Comparison of ENCODE assay signal across 1 cellular context in the genomic region with DNA sequence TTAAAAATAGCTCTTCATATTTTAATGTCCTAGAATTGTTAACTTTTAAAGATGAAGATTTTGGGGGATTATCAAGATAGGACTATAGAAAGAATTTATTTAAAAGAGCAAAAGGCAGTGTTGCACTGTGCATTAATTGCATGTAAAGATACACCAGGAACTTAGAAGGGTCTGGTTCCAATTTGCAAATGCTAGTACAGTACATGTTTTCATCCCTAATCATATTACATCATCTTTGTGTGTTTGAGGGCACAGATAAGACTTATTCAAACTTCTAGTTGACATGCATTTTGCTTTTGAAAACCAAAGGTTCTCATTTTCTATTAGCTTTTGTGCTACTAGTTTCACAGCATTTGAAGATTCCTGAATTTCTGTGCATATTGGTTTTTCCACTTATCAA.
TF ChIP-seq lines count a peak whose summit lies in the region.

No MANE protein-coding gene starts in this region.

TF ChIP-seq in SK-N-SH, 30 proteins besides CTCF, POLR2A, EP300 and RAD21:
- TF ChIP-seq, protein P1, sequence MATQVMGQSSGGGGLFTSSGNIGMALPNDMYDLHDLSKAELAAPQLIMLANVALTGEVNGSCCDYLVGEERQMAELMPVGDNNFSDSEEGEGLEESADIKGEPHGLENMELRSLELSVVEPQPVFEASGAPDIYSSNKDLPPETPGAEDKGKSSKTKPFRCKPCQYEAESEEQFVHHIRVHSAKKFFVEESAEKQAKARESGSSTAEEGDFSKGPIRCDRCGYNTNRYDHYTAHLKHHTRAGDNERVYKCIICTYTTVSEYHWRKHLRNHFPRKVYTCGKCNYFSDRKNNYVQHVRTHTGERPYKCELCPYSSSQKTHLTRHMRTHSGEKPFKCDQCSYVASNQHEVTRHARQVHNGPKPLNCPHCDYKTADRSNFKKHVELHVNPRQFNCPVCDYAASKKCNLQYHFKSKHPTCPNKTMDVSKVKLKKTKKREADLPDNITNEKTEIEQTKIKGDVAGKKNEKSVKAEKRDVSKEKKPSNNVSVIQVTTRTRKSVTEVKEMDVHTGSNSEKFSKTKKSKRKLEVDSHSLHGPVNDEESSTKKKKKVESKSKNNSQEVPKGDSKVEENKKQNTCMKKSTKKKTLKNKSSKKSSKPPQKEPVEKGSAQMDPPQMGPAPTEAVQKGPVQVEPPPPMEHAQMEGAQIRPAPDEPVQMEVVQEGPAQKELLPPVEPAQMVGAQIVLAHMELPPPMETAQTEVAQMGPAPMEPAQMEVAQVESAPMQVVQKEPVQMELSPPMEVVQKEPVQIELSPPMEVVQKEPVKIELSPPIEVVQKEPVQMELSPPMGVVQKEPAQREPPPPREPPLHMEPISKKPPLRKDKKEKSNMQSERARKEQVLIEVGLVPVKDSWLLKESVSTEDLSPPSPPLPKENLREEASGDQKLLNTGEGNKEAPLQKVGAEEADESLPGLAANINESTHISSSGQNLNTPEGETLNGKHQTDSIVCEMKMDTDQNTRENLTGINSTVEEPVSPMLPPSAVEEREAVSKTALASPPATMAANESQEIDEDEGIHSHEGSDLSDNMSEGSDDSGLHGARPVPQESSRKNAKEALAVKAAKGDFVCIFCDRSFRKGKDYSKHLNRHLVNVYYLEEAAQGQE (IDR thresholded peaks at IDR 0.05; ENCODE audit: low read depth, low read length) = no peak
- TF ChIP-seq, protein P2, sequence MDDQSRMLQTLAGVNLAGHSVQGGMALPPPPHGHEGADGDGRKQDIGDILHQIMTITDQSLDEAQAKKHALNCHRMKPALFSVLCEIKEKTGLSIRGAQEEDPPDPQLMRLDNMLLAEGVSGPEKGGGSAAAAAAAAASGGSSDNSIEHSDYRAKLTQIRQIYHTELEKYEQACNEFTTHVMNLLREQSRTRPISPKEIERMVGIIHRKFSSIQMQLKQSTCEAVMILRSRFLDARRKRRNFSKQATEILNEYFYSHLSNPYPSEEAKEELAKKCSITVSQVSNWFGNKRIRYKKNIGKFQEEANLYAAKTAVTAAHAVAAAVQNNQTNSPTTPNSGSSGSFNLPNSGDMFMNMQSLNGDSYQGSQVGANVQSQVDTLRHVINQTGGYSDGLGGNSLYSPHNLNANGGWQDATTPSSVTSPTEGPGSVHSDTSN (IDR thresholded peaks at IDR 0.05) = no peak
- TF ChIP-seq NRF1 (IDR thresholded peaks at IDR 0.05; ENCODE audit: low read depth, low read length) = no peak
- TF ChIP-seq, protein P3, sequence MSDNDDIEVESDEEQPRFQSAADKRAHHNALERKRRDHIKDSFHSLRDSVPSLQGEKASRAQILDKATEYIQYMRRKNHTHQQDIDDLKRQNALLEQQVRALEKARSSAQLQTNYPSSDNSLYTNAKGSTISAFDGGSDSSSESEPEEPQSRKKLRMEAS (IDR thresholded peaks at IDR 0.05; ENCODE audit: low read depth) = no peak
- TF ChIP-seq, protein P4, sequence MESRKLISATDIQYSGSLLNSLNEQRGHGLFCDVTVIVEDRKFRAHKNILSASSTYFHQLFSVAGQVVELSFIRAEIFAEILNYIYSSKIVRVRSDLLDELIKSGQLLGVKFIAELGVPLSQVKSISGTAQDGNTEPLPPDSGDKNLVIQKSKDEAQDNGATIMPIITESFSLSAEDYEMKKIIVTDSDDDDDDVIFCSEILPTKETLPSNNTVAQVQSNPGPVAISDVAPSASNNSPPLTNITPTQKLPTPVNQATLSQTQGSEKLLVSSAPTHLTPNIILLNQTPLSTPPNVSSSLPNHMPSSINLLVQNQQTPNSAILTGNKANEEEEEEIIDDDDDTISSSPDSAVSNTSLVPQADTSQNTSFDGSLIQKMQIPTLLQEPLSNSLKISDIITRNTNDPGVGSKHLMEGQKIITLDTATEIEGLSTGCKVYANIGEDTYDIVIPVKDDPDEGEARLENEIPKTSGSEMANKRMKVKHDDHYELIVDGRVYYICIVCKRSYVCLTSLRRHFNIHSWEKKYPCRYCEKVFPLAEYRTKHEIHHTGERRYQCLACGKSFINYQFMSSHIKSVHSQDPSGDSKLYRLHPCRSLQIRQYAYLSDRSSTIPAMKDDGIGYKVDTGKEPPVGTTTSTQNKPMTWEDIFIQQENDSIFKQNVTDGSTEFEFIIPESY (IDR thresholded peaks at IDR 0.05; ENCODE audit: borderline replicate concordance, low read depth) = no peak
- no peak for TF ChIP-seq EZH2phosphoT487 (IDR thresholded peaks at IDR 0.05; ENCODE audit: borderline replicate concordance, low read depth)
- no peak for TF ChIP-seq SIN3A (IDR thresholded peaks at IDR 0.05; ENCODE audit: borderline replicate concordance, low read depth, low read length)
- peak; percentile 91 for TF ChIP-seq RCOR1 (IDR thresholded peaks at IDR 0.05; ENCODE audit: low read length)
- no peak for TF ChIP-seq RFX5 (IDR thresholded peaks at IDR 0.05; ENCODE audit: low read length)
- TF ChIP-seq GABPA (IDR thresholded peaks at IDR 0.05; ENCODE audit: low read depth) = no peak
- TF ChIP-seq NFIC (IDR thresholded peaks at IDR 0.05; ENCODE audit: borderline replicate concordance) = no peak
- no peak for TF ChIP-seq ELF1 (IDR thresholded peaks at IDR 0.05)
- no peak for TF ChIP-seq FOXM1 (IDR thresholded peaks at IDR 0.05; ENCODE audit: low read depth)
- TF ChIP-seq YY1 (IDR thresholded peaks at IDR 0.05; ENCODE audit: low read depth) = no peak
- no peak for TF ChIP-seq JUND (IDR thresholded peaks at IDR 0.05)
- no peak for TF ChIP-seq FOSL2 (IDR thresholded peaks at IDR 0.05; ENCODE audit: borderline replicate concordance, low read depth)
- TF ChIP-seq RXRA (IDR thresholded peaks at IDR 0.05; ENCODE audit: borderline replicate concordance, low read depth) = no peak
- no peak for TF ChIP-seq TEAD4 (IDR thresholded peaks at IDR 0.05; ENCODE audit: borderline replicate concordance, insufficient read depth)
- TF ChIP-seq SMC3 (IDR thresholded peaks at IDR 0.05; ENCODE audit: low read depth, low read length) = no peak
- TF ChIP-seq POLR2AphosphoS5 (IDR thresholded peaks at IDR 0.05; ENCODE audit: low read depth, low read length) = no peak
- TF ChIP-seq MEF2A (IDR thresholded peaks at IDR 0.05; ENCODE audit: borderline replicate concordance, low read depth) = no peak
- TF ChIP-seq MXI1 (IDR thresholded peaks at IDR 0.05; ENCODE audit: low read depth, low read length) = no peak
- no peak for TF ChIP-seq TAF1 (IDR thresholded peaks at IDR 0.05; ENCODE audit: borderline replicate concordance, low read depth, low read length)
- TF ChIP-seq CHD2 (IDR thresholded peaks at IDR 0.05; ENCODE audit: low read length, partially characterized antibody) = peak; percentile 42
- TF ChIP-seq, protein P5, sequence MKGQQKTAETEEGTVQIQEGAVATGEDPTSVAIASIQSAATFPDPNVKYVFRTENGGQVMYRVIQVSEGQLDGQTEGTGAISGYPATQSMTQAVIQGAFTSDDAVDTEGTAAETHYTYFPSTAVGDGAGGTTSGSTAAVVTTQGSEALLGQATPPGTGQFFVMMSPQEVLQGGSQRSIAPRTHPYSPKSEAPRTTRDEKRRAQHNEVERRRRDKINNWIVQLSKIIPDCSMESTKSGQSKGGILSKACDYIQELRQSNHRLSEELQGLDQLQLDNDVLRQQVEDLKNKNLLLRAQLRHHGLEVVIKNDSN (IDR thresholded peaks at IDR 0.05; ENCODE audit: borderline replicate concordance, low read depth) = no peak
- TF ChIP-seq TCF12 (IDR thresholded peaks at IDR 0.05) = peak; percentile 27; the same call in 1 of the 2 replicates
- peak; percentile 37; the same call in 1 of the 2 replicates for TF ChIP-seq FOXJ3 (CRISPR knock-in tag; IDR thresholded peaks at IDR 0.05)
- TF ChIP-seq GATA2 (CRISPR knock-in tag; IDR thresholded peaks at IDR 0.05) = peak; percentile 76
- TF ChIP-seq, protein P6, sequence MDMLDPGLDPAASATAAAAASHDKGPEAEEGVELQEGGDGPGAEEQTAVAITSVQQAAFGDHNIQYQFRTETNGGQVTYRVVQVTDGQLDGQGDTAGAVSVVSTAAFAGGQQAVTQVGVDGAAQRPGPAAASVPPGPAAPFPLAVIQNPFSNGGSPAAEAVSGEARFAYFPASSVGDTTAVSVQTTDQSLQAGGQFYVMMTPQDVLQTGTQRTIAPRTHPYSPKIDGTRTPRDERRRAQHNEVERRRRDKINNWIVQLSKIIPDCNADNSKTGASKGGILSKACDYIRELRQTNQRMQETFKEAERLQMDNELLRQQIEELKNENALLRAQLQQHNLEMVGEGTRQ (IDR thresholded peaks at IDR 0.05; ENCODE audit: borderline replicate concordance, low read depth, low read length) = no peak
- TF ChIP-seq, protein P7, sequence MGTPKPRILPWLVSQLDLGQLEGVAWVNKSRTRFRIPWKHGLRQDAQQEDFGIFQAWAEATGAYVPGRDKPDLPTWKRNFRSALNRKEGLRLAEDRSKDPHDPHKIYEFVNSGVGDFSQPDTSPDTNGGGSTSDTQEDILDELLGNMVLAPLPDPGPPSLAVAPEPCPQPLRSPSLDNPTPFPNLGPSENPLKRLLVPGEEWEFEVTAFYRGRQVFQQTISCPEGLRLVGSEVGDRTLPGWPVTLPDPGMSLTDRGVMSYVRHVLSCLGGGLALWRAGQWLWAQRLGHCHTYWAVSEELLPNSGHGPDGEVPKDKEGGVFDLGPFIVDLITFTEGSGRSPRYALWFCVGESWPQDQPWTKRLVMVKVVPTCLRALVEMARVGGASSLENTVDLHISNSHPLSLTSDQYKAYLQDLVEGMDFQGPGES (IDR thresholded peaks at IDR 0.05; ENCODE audit: low read depth, low read length) = no peak
